In the genomic region with DNA sequence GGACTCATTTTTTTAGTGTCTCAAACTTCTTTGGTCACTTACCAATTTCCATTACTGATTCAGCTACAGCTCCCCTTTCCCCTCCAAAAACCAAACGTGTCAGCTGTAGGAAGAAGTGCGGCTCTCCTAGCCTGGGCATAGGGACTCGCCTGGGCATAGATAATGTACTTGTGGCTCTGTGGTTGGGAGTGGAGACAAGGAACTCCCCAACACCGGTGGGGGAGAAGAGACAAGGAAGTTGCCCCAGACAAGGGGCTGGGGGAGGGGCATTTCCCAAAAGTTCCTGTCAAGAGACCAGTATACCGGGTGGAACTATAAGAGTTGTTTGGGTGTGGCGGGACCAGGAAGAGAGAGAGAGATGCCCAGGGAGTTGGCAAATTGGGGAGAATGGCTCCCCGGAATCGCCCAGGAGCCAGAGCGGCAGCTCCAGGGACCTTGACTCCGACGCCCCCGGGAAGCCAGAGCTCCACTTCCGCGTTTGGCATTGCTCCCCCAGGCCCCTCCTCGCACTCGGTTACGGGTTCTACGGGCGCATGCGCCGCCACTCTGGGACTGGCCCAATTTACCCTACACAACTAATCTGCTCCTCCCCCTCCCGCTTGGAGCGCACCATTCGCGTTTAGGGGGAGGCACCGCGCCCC, we compare ENCODE assay signal across 1 cellular context.
TF ChIP-seq lines count a peak whose summit lies in the region.

No MANE protein-coding gene starts in this region.

TF ChIP-seq in HepG2, 621 proteins besides CTCF, POLR2A, EP300 and RAD21 (continued from another document and continues in another):
- TF ChIP-seq, protein P1, sequence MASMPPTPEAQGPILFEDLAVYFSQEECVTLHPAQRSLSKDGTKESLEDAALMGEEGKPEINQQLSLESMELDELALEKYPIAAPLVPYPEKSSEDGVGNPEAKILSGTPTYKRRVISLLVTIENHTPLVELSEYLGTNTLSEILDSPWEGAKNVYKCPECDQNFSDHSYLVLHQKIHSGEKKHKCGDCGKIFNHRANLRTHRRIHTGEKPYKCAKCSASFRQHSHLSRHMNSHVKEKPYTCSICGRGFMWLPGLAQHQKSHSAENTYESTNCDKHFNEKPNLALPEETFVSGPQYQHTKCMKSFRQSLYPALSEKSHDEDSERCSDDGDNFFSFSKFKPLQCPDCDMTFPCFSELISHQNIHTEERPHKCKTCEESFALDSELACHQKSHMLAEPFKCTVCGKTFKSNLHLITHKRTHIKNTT (CRISPR knock-in tag; IDR thresholded peaks at IDR 0.05) = 0 out of 2 replicates have a peak, but pooled peaks have one; percentile 72
- no peak for TF ChIP-seq FOSL1 (CRISPR knock-in tag; IDR thresholded peaks at IDR 0.05; ENCODE audit: borderline replicate concordance)
- TF ChIP-seq CCAR2 (optimal IDR thresholded peaks at IDR 0.05; ENCODE audit: low read depth, low read length) = no peak
- TF ChIP-seq RORA (CRISPR knock-in tag; IDR thresholded peaks at IDR 0.05) = no peak
- no peak; the same call in 1 of the 2 replicates for TF ChIP-seq TARDBP (CRISPR knock-in tag; IDR thresholded peaks at IDR 0.05)
- TF ChIP-seq HNRNPUL1 (IDR thresholded peaks at IDR 0.05; ENCODE audit: low read depth, low read length) = no peak
- peak; percentile 25; the same call in 1 of the 2 replicates for TF ChIP-seq ARNT2 (CRISPR knock-in tag; IDR thresholded peaks at IDR 0.05; ENCODE audit: low read depth)
- TF ChIP-seq ZBTB37 (CRISPR knock-in tag; IDR thresholded peaks at IDR 0.05) = no peak
- TF ChIP-seq, protein P2, sequence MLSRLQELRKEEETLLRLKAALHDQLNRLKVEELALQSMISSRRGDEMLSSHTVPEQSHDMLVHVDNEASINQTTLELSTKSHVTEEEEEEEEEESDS (CRISPR knock-in tag; IDR thresholded peaks at IDR 0.05; ENCODE audit: borderline replicate concordance) = no peak
- peak; percentile 73; the same call in 1 of the 2 replicates for TF ChIP-seq SATB2 (CRISPR knock-in tag; IDR thresholded peaks at IDR 0.05)
- peak; percentile 53; the same call in 1 of the 2 replicates for TF ChIP-seq ZBTB10 (CRISPR knock-in tag; IDR thresholded peaks at IDR 0.05; ENCODE audit: borderline replicate concordance)
- TF ChIP-seq SNRNP70 (IDR thresholded peaks at IDR 0.05; ENCODE audit: low read depth, low read length) = no peak
- TF ChIP-seq ZNF33B (CRISPR knock-in tag; IDR thresholded peaks at IDR 0.05) = no peak
- TF ChIP-seq ERF (CRISPR knock-in tag; IDR thresholded peaks at IDR 0.05) = no peak
- peak; percentile 35; the same call in 1 of the 2 replicates for TF ChIP-seq ZNF615 (CRISPR knock-in tag; IDR thresholded peaks at IDR 0.05; ENCODE audit: borderline replicate concordance)
- TF ChIP-seq ZNF142 (CRISPR knock-in tag; IDR thresholded peaks at IDR 0.05) = no peak
- no peak for TF ChIP-seq SNAPC2 (CRISPR knock-in tag; IDR thresholded peaks at IDR 0.05)
- TF ChIP-seq SRF (IDR thresholded peaks at IDR 0.05; ENCODE audit: low read depth, low read length) = peak; percentile 51; the same call in 1 of the 2 replicates
- TF ChIP-seq ZNF644 (CRISPR knock-in tag; IDR thresholded peaks at IDR 0.05; ENCODE audit: low read depth) = no peak
- no peak for TF ChIP-seq TRIM22 (IDR thresholded peaks at IDR 0.05)
- no peak; the same call in 1 of the 2 replicates for TF ChIP-seq BORCS8-MEF2B (CRISPR knock-in tag; IDR thresholded peaks at IDR 0.05)
- peak; percentile 34 for TF ChIP-seq ZNF503 (CRISPR knock-in tag; IDR thresholded peaks at IDR 0.05)
- TF ChIP-seq AKNA (CRISPR knock-in tag; IDR thresholded peaks at IDR 0.05; ENCODE audit: borderline replicate concordance) = 0 out of 2 replicates have a peak, but pooled peaks have one; percentile 47
- TF ChIP-seq ZNF761 (CRISPR knock-in tag; conservative IDR thresholded peaks at IDR 0.05) = no peak
- 0 out of 2 replicates have a peak, but pooled peaks have one; percentile 27 for TF ChIP-seq ZFP62 (CRISPR knock-in tag; IDR thresholded peaks at IDR 0.05)
- TF ChIP-seq GLI4 (CRISPR knock-in tag; IDR thresholded peaks at IDR 0.05; ENCODE audit: borderline replicate concordance) = peak; percentile 34; the same call in 1 of the 2 replicates
- TF ChIP-seq ZNF841 (CRISPR knock-in tag; IDR thresholded peaks at IDR 0.05; ENCODE audit: borderline replicate concordance) = no peak
- no peak for TF ChIP-seq ZNF777 (CRISPR knock-in tag; IDR thresholded peaks at IDR 0.05)
- TF ChIP-seq EEA1 (CRISPR knock-in tag; IDR thresholded peaks at IDR 0.05; ENCODE audit: borderline replicate concordance) = no peak
- peak; percentile 16; the same call in 1 of the 2 replicates for TF ChIP-seq RFXAP (CRISPR knock-in tag; IDR thresholded peaks at IDR 0.05; ENCODE audit: borderline replicate concordance)
